15 cellular contexts compared by ENCODE assay signal in genomic region chr5:126562823-126563222, GRCh38. TPM values are rescaled to one million over a fixed set of nuclear protein-coding genes. Genes with fewer than 3 reads are reported as not detected.
DNase-seq lines count a peak whose midpoint lies in the region; ATAC-seq and TF ChIP-seq lines count a peak whose summit lies in the region.
"Had no signal": no experiment of that assay in that cellular context is flagged by ENCODE, and none has a peak within 500 bp of the region (broad histone marks: within the 10 kb centered on the region; RNA-seq: fewer than 3 reads in every experiment).

No MANE protein-coding gene starts in this region.

- H3K27me3 Mint-ChIP-seq in progenitor cell of endocrine pancreas = no peaks in the 10 kb centered on the region
- H3K27me3 Mint-ChIP-seq in activated CD8-positive, alpha-beta T cell treated with anti-CD3 and anti-CD28 coated beads for 36 hours = no peaks in the 10 kb centered on the region
- H3K27me3 Mint-ChIP-seq: activated CD4-positive, alpha-beta T cell treated with anti-CD3 and anti-CD28 coated beads, Interleukin-2, amount 10 ng/mL, durations not matched to agents 24 days and 14 days; memory B cell had no signal

- peaks cover 43% of the 10 kb centered on the region for H3K36me3 Mint-ChIP-seq in progenitor cell of endocrine pancreas (ENCODE audit: insufficient read depth)
- no peaks in the 10 kb centered on the region for H3K36me3 Mint-ChIP-seq in activated CD8-positive, alpha-beta T cell treated with anti-CD3 and anti-CD28 coated beads for 36 hours (ENCODE audit: low read depth)
- H3K36me3 Mint-ChIP-seq: memory B cell had no signal

- no peaks in the 10 kb centered on the region for H3K9me3 ChIP-seq in left lung
- H3K9me3 ChIP-seq: esophagus squamous epithelium had no signal

- CTCF ChIA-PET in activated CD8-positive, alpha-beta T cell treated with anti-CD3 and anti-CD28 coated beads for 36 hours (lab: Charles Lee) = interaction anchor here (0.7 kb wide), 1 partner anchor 209 kb away, joined by 3 read pairs; no protein-coding TSS in a partner anchor

- no peaks in the 10 kb centered on the region for H3K4me1 ChIP-seq in left lung
- H3K4me1 ChIP-seq: esophagus squamous epithelium had no signal

- H3K27ac ChIP-seq in left lung = no peak overlapping the region
- H3K27ac ChIP-seq: esophagus squamous epithelium, HL-60 had no signal

- DNase-seq in progenitor cell of endocrine pancreas (ENCODE audit: low spot score, unreplicated experiment) (no peak), omental fat pad (ENCODE audit: low spot score) (no peak), left lung (no peak)
- DNase-seq in activated CD8-positive, alpha-beta T cell treated with anti-CD3 and anti-CD28 coated beads for 36 hours = no peak
- DNase-seq in stimulated activated CD4-positive, alpha-beta T cell treated with anti-CD3 and anti-CD28 coated beads, Interleukin-4, amount 100 ng/mL, for 1 hour = no peak
- DNase-seq: activated CD4-positive, alpha-beta T cell treated with anti-CD3 and anti-CD28 coated beads, Interleukin-2, amount 10 ng/mL, durations not matched to agents 24 days and 14 days; activated naive CD4-positive, alpha-beta T cell treated with anti-CD3 and anti-CD28 coated beads for 36 hours; caudate nucleus; esophagus squamous epithelium; stimulated activated CD4-positive, alpha-beta T cell treated with anti-CD3 and anti-CD28 coated beads, Interleukin-4, amount 100 ng/mL, for 24 hours had no signal

- H3K4me3 ChIP-seq in left lung = no peak overlapping the region
- H3K4me3 ChIP-seq: esophagus squamous epithelium had no signal

- no peaks in the 10 kb centered on the region for H3K27me3 ChIP-seq in left lung
- H3K27me3 ChIP-seq: esophagus squamous epithelium had no signal

- ATAC-seq in GM19328 (IDR thresholded peaks at IDR 0.05; ENCODE audit: unreplicated experiment) (peak; percentile 81), HG02571 (IDR thresholded peaks at IDR 0.05; ENCODE audit: unreplicated experiment) (peak; percentile 78), HG03139 (IDR thresholded peaks at IDR 0.05; ENCODE audit: unreplicated experiment) (peak; percentile 71), omental fat pad (ENCODE audit: low FRiP score) (no peak), left lung (no peak)
- no peak for ATAC-seq in activated CD8-positive, alpha-beta T cell treated with anti-CD3 and anti-CD28 coated beads for 36 hours

- H3K9me3 Mint-ChIP-seq in progenitor cell of endocrine pancreas (ENCODE audit: low read depth) = no peaks in the 10 kb centered on the region
- no peaks in the 10 kb centered on the region for H3K9me3 Mint-ChIP-seq in activated CD8-positive, alpha-beta T cell treated with anti-CD3 and anti-CD28 coated beads for 36 hours
- H3K9me3 Mint-ChIP-seq: activated CD4-positive, alpha-beta T cell treated with anti-CD3 and anti-CD28 coated beads, Interleukin-2, amount 10 ng/mL, durations not matched to agents 24 days and 14 days; activated naive CD4-positive, alpha-beta T cell treated with anti-CD3 and anti-CD28 coated beads for 36 hours; memory B cell had no signal

- no peak overlapping the region for H3K4me3 Mint-ChIP-seq in progenitor cell of endocrine pancreas (ENCODE audit: low read depth)
- H3K4me3 Mint-ChIP-seq in activated CD8-positive, alpha-beta T cell treated with anti-CD3 and anti-CD28 coated beads for 36 hours = no peak overlapping the region
- H3K4me3 Mint-ChIP-seq: activated CD4-positive, alpha-beta T cell treated with anti-CD3 and anti-CD28 coated beads, Interleukin-2, amount 10 ng/mL, durations not matched to agents 24 days and 14 days; activated naive CD4-positive, alpha-beta T cell treated with anti-CD3 and anti-CD28 coated beads for 36 hours; memory B cell had no signal

- H3K27ac Mint-ChIP-seq in progenitor cell of endocrine pancreas = peak overlapping the region; percentile 49
- no peak overlapping the region for H3K27ac Mint-ChIP-seq in activated CD8-positive, alpha-beta T cell treated with anti-CD3 and anti-CD28 coated beads for 36 hours
- H3K27ac Mint-ChIP-seq: activated CD4-positive, alpha-beta T cell treated with anti-CD3 and anti-CD28 coated beads, Interleukin-2, amount 10 ng/mL, durations not matched to agents 24 days and 14 days; activated naive CD4-positive, alpha-beta T cell treated with anti-CD3 and anti-CD28 coated beads for 36 hours; memory B cell had no signal

- intact Hi-C loops in left lung (cut with DNase I) = no loop called here
- intact Hi-C loops in activated CD8-positive, alpha-beta T cell treated with anti-CD3 and anti-CD28 coated beads for 36 hours (cut with micrococcal nuclease) = no loop called here

- no peaks in the 10 kb centered on the region for H3K4me1 Mint-ChIP-seq in progenitor cell of endocrine pancreas (ENCODE audit: low read depth)
- H3K4me1 Mint-ChIP-seq in activated CD8-positive, alpha-beta T cell treated with anti-CD3 and anti-CD28 coated beads for 36 hours (ENCODE audit: low read depth) = no peaks in the 10 kb centered on the region
- H3K4me1 Mint-ChIP-seq: activated CD4-positive, alpha-beta T cell treated with anti-CD3 and anti-CD28 coated beads, Interleukin-2, amount 10 ng/mL, durations not matched to agents 24 days and 14 days; memory B cell had no signal

- peaks cover 0 to 16% of the 10 kb centered on the region in 2 donors for H3K36me3 ChIP-seq in left lung

- POLR2A ChIA-PET in activated CD8-positive, alpha-beta T cell treated with anti-CD3 and anti-CD28 coated beads for 36 hours (lab: Charles Lee) = no interaction called here

- TF ChIP-seq CTCF in progenitor cell of endocrine pancreas (IDR thresholded peaks at IDR 0.05; ENCODE audit: unreplicated experiment) (no peak), omental fat pad (IDR thresholded peaks at IDR 0.05) (no peak), left lung (IDR thresholded peaks at IDR 0.05) (no peak)
- no peak for TF ChIP-seq CTCF in activated CD8-positive, alpha-beta T cell treated with anti-CD3 and anti-CD28 coated beads for 36 hours (IDR thresholded peaks at IDR 0.05)

RNA-seq across cellular contexts. Expression of gene ALDH7A1, which starts 32.2 kb away (rescaled TPM):
- total RNA-seq in progenitor cell of endocrine pancreas (233 and 246 TPM in 2 replicates), omental fat pad (10 to 100 TPM; 14.8 to 32.6 (median 17.9) TPM), left lung (10 to 100 TPM; 34.2 to 54.3 TPM)
- total RNA-seq in activated CD8-positive, alpha-beta T cell treated with anti-CD3 and anti-CD28 coated beads for 36 hours = 1 to 10 TPM; 4.8 to 5.1 TPM

RNA-seq across cellular contexts. Expression of gene PHAX, which starts 37.9 kb away (rescaled TPM):
- total RNA-seq in progenitor cell of endocrine pancreas (45.8 and 58.2 TPM in 2 replicates), omental fat pad (10 to 100 TPM; 29.7 to 50.4 (median 34.3) TPM), left lung (10 to 100 TPM; 28.2 to 30.7 TPM)
- 10 to 100 TPM; 42.5 to 42.8 TPM for total RNA-seq in activated CD8-positive, alpha-beta T cell treated with anti-CD3 and anti-CD28 coated beads for 36 hours

Comparison
In these comparisons a context has a peak if more than half of its experiments do, and no peak if none do; other contexts are left out.
1. ATAC-seq: peak in GM19328 (single experiment), HG02571 (single experiment) and HG03139 (single experiment); none in omental fat pad (single experiment), left lung (single experiment) and activated CD8-positive, alpha-beta T cell treated with anti-CD3 and anti-CD28 coated beads for 36 hours (single experiment).